Comparison of ENCODE assay signal across 8 cellular contexts in genomic region chr10:102641398-102641797, GRCh38. TPM values are rescaled to one million over a fixed set of nuclear protein-coding genes. Genes with fewer than 3 reads are reported as not detected.
DNase-seq lines count a peak whose midpoint lies in the region; ATAC-seq, FAIRE-seq and TF ChIP-seq lines count a peak whose summit lies in the region.

No MANE protein-coding gene starts in this region.

- ATAC-seq in naive B cell (ENCODE audit: low read depth in 2 of 2) (no peak), GM18505 (IDR thresholded peaks at IDR 0.05; ENCODE audit: unreplicated experiment) (no peak)

- no peaks in the 10 kb centered on the region for H3K27me3 ChIP-seq in MM.1S (replicated peaks; ENCODE audit: insufficient read depth, low read length)
- H3K27me3 ChIP-seq in bronchial epithelial cell (ENCODE audit: control insufficient read depth, insufficient read depth, low read length), result no peaks in the 10 kb centered on the region

- no peaks in the 10 kb centered on the region for H3K4me1 ChIP-seq in MM.1S (ENCODE audit: low read length)

- peaks cover 2 to 6% (median 5%) of the 10 kb centered on the region in 3 donors for H3K27me3 Mint-ChIP-seq in CD14-positive monocyte (ENCODE audit: low read depth in 3 of 3)
- no peaks in the 10 kb centered on the region for H3K27me3 Mint-ChIP-seq in naive B cell

- FAIRE-seq in bronchial epithelial cell (lab: Jason Lieb, UNC) (no peak), D721Med (lab: Jason Lieb, UNC) (no peak)

- peak overlapping the region; percentile 80 to 94 for H3K4me3 Mint-ChIP-seq in CD14-positive monocyte
- H3K4me3 Mint-ChIP-seq in naive B cell, result peak overlapping the region; percentile 87 to 98 (median 94)

- H3K4me1 Mint-ChIP-seq in CD14-positive monocyte (peaks cover 13% of the 10 kb centered on the region), naive B cell (peaks cover 20 to 24% (median 21%) of the 10 kb centered on the region in 3 donors)

- peak overlapping the region; percentile 62; the same call in 1 of the 2 replicates for H3K9ac ChIP-seq in MM.1S (ENCODE audit: low read length)

- H3K9me3 Mint-ChIP-seq in CD14-positive monocyte (peaks cover 0 to 5% (median 2%) of the 10 kb centered on the region in 7 donors), naive B cell (peaks cover 0 to 1% (median 0%) of the 10 kb centered on the region in 7 donors)

- H4K20me1 ChIP-seq in MM.1S (ENCODE audit: insufficient read depth, low read length), result no peaks in the 10 kb centered on the region

- no peak for TF ChIP-seq POLR2A in GM18505 (IDR thresholded peaks at IDR 0.05; ENCODE audit: borderline replicate concordance, extremely low read depth, insufficient read depth, insufficient read length)

- H3K27ac Mint-ChIP-seq in CD14-positive monocyte (peak overlapping the region; percentile 91 to 98 (median 95)), naive B cell (peak overlapping the region; percentile 97 to 100 (median 99))

- H3K4me3 ChIP-seq in MM.1S (ENCODE audit: low read length) (peak overlapping the region; percentile 77), bronchial epithelial cell (ENCODE audit: low read depth, low read length) (peak overlapping the region; percentile 91)

- intact Hi-C loops in CD14-positive monocyte (cut with micrococcal nuclease), result no loop called here

- peaks cover 28% of the 10 kb centered on the region for H3F3A ChIP-seq in MM.1S (ENCODE audit: insufficient read depth, low read length)

- H3K79me2 ChIP-seq in MM.1S (ENCODE audit: low read length), result peaks cover 28% of the 10 kb centered on the region

- DNase-seq in CD14-positive monocyte (ENCODE audit: low spot score) (no peak), MM.1S (peak; percentile 23), bronchial epithelial cell (ENCODE audit: low read depth) (no peak), naive B cell (no peak), kidney tubule cell (ENCODE audit: low spot score) (no peak), D721Med (ENCODE audit: insufficient read length, low spot score) (no peak), DMS114 treated with DMSO at 0.1 percent for 48 hours (lab: John Stamatoyannopoulos, UW; ENCODE audit: unreplicated experiment) (no peak)

- H3K4me2 ChIP-seq in MM.1S (ENCODE audit: low read depth, low read length), result peak overlapping the region; percentile 67

- H3K36me3 ChIP-seq in MM.1S (replicated peaks; ENCODE audit: insufficient read depth, low read length) (no peaks in the 10 kb centered on the region), bronchial epithelial cell (ENCODE audit: control insufficient read depth, insufficient read depth, low read length) (no peaks in the 10 kb centered on the region)

- TF ChIP-seq CTCF in CD14-positive monocyte (IDR thresholded peaks at IDR 0.05) (no peak), MM.1S (IDR thresholded peaks at IDR 0.05; ENCODE audit: low read length) (no peak), bronchial epithelial cell (IDR thresholded peaks at IDR 0.05; ENCODE audit: insufficient read depth, low read length, severe bottlenecking) (no peak), D721Med (IDR thresholded peaks at IDR 0.05; ENCODE audit: insufficient read depth, missing control alignments) (no peak)

- H3K9me3 ChIP-seq in MM.1S (replicated peaks; ENCODE audit: insufficient read depth, low read length), result no peaks in the 10 kb centered on the region

- H3K36me3 Mint-ChIP-seq in CD14-positive monocyte (peaks cover 2% of the 10 kb centered on the region in 2 donors), naive B cell (no peaks in the 10 kb centered on the region)

- H2AFZ ChIP-seq in MM.1S (ENCODE audit: low read length), result peak overlapping the region; percentile 76

- H3K27ac ChIP-seq in MM.1S (ENCODE audit: low read length), result peak overlapping the region; percentile 28; the same call in 1 of the 2 replicates

- H3K9me2 ChIP-seq in MM.1S (replicated peaks; ENCODE audit: insufficient read depth, low read length), result no peaks in the 10 kb centered on the region

RNA-seq across cellular contexts. Expression of gene TRIM8, which starts 2.9 kb away (rescaled TPM):
- 10 to 100 TPM; 39.4 to 41.4 TPM for polyA plus RNA-seq in CD14-positive monocyte
- 31.1 and 41.2 TPM in 2 replicates for total RNA-seq in bronchial epithelial cell
- polyA plus RNA-seq in naive B cell (ENCODE audit: low read depth in 6 of 6), result 10 to 100 TPM; 27.1 to 45.8 (median 30.2) TPM
